20 cellular contexts compared by ENCODE assay signal in the genomic region with DNA sequence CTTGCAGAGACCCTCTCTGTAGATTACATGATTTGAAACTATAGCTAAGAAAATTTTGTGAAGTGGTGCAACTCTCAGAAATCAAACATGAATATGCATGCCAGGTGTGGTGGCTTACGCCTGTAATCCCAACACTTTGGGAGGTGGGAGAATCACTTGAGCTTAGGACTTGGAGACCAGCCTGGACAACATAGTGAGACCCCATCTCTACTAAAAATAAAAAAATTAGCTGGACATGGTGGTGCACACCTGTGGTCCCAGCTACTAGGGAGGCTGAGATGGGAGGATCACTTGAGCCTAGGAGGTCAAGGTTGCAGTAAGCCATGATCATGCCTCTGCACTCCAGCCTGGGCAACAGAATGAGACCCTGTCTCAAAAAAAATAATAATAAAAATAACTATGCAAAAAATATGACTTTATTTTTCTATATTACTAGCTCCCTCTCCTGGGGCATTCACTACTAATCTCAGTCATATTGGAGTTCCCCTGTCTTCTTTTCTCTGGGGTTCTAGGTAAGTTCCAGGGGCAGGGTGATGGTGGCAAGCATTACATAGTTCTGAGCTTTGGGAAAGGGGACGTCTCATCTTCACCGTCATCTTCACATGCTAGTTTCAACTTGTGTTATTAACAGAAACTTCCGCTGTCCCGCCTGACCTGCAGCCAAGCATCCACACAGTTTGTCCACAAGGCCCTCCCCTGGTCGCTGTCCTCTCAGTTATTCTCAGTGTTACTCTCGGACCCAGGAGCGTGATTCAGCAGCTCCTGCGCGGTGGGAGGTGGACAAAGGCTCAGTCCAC.
DNase-seq lines count a peak whose midpoint lies in the region; ATAC-seq and TF ChIP-seq lines count a peak whose summit lies in the region.
"Had no signal": no experiment of that assay in that cellular context is flagged by ENCODE, and none has a peak within 500 bp of the region (broad histone marks: within the 10 kb centered on the region; RNA-seq: fewer than 3 reads in every experiment).

No MANE protein-coding gene starts in this region.

- no peak overlapping the region for H2BK15ac ChIP-seq in IMR-90 (ENCODE audit: low read depth, low read length)

- peak overlapping the region; percentile 16 for H2AK5ac ChIP-seq in IMR-90 (ENCODE audit: low read depth, low read length)

- TF ChIP-seq RAD21 in IMR-90 (IDR thresholded peaks at IDR 0.05; ENCODE audit: low read length) = no peak

- no peak overlapping the region for H3K4me3 ChIP-seq in IMR-90 (ENCODE audit: insufficient read depth, low read depth, low read length)
- no peak overlapping the region for H3K4me3 ChIP-seq in testis
- H3K4me3 ChIP-seq: body of pancreas, dorsolateral prefrontal cortex, esophagus squamous epithelium, transverse colon had no signal

- no peak overlapping the region for H3K18ac ChIP-seq in IMR-90 (ENCODE audit: low read depth, low read length)

- no peak overlapping the region for H3K4me2 ChIP-seq in IMR-90 (ENCODE audit: low read depth, low read length)

- H3K36me3 ChIP-seq in IMR-90 (ENCODE audit: control insufficient read depth, insufficient read depth, low read length) (no peaks in the 10 kb centered on the region), testis (ENCODE audit: low read depth, missing control alignments) (no peaks in the 10 kb centered on the region)
- H3K36me3 ChIP-seq: esophagus squamous epithelium, transverse colon, WERI-Rb-1 had no signal

- H2AFZ ChIP-seq in IMR-90 (replicated peaks; ENCODE audit: low read length, poor library complexity) = no peak overlapping the region

- intact Hi-C loops in IMR-90 (cut with micrococcal nuclease) = no loop called here
- intact Hi-C loops in testis (cut with DNase I; ENCODE audit: low total_unique reads) = no loop called here

- H3K9me1 ChIP-seq in IMR-90 (ENCODE audit: insufficient read depth, low read length) = peaks cover 16% of the 10 kb centered on the region

- no peaks in the 10 kb centered on the region for H4K20me1 ChIP-seq in IMR-90 (ENCODE audit: insufficient read depth, low read length)

- ATAC-seq in GM18498 (IDR thresholded peaks at IDR 0.05; ENCODE audit: unreplicated experiment) (peak; percentile 38), GM19351 (IDR thresholded peaks at IDR 0.05; ENCODE audit: unreplicated experiment) (peak; percentile 59), HG02678 (IDR thresholded peaks at IDR 0.05; ENCODE audit: unreplicated experiment) (peak; percentile 40), IMR-90 (ENCODE audit: low read depth) (no peak)
- ATAC-seq: body of pancreas, Panc1, right cardiac atrium, T-cell had no signal

- no peak overlapping the region for H3K56ac ChIP-seq in IMR-90 (ENCODE audit: extremely low read depth, insufficient read depth, low read length)

- TF ChIP-seq POLR2A in IMR-90 (IDR thresholded peaks at IDR 0.05; ENCODE audit: low read depth, low read length) = no peak
- no peak for TF ChIP-seq POLR2A in testis (IDR thresholded peaks at IDR 0.05)

- CTCF ChIA-PET in IMR-90 (lab: Yijun Ruan, JAX) = interaction anchor here (0.6 kb wide), 1 partner anchor 11 kb away, joined by 5 read pairs; no protein-coding TSS in a partner anchor

- no peak overlapping the region for H2BK5ac ChIP-seq in IMR-90 (ENCODE audit: low read depth, low read length, poor library complexity, severe bottlenecking)

- dilution Hi-C loops in IMR-90 (cut with HindIII; ENCODE audit: low sequenced_read_pairs, unreplicated experiment) = no loop called here

- POLR2A ChIA-PET in IMR-90 (lab: Charles Lee; ENCODE audit: unreplicated experiment) = interaction anchor here (0.7 kb wide), 1 partner anchor 96 kb away, joined by 3 read pairs; no protein-coding TSS in a partner anchor

- H3K9me3 ChIP-seq in IMR-90 (ENCODE audit: control insufficient read depth, insufficient read depth, low read length) (no peaks in the 10 kb centered on the region), testis (no peaks in the 10 kb centered on the region)
- H3K9me3 ChIP-seq: body of pancreas, esophagus squamous epithelium, transverse colon had no signal

- no peak overlapping the region for H3K4ac ChIP-seq in IMR-90 (ENCODE audit: low read depth, low read length)

- no peak overlapping the region for H3K9ac ChIP-seq in IMR-90 (ENCODE audit: low read depth, low read length)

- TF ChIP-seq CTCF in IMR-90 (conservative IDR thresholded peaks at IDR 0.05; ENCODE audit: low read depth, low read length) (no peak), testis (IDR thresholded peaks at IDR 0.05) (no peak)

- 98% methylated on average over 6 of the region's 10 CpGs; no CpG with 5 or more reads in 1 of the 2 experiments for WGBS in IMR-90 (ENCODE audit: extremely low coverage in 2 of 2, insufficient read length in 1 of 2), 2 experiments
- 96% methylated on average over 10 of the region's 10 CpGs for WGBS in testis, 2 donors

- H2BK20ac ChIP-seq in IMR-90 (ENCODE audit: low read depth, low read length) = no peak overlapping the region

- H3K14ac ChIP-seq in IMR-90 (replicated peaks; ENCODE audit: low read depth, low read length) = no peak overlapping the region

- H2BK120ac ChIP-seq in IMR-90 (ENCODE audit: low read depth, low read length) = peak overlapping the region; percentile 24; the same call in 1 of the 2 replicates

- no peak overlapping the region for H2AK9ac ChIP-seq in IMR-90 (replicated peaks; ENCODE audit: low read depth, low read length, poor library complexity)

- no TSS peak for BruUV-seq in IMR-90 (replicated peaks; lab: Mats Ljungman, UMichigan)

- H4K8ac ChIP-seq in IMR-90 (ENCODE audit: low read depth in 2 of 2, low read length in 2 of 2) = no peak overlapping the region

- no peak for DNase-seq in IMR-90
- no peak for DNase-seq in stimulated activated CD4-positive, alpha-beta T cell treated with anti-CD3 and anti-CD28 coated beads, Interleukin-4, amount 100 ng/mL, for 1 hour
- DNase-seq in COLO829 (ENCODE audit: low spot score) = no peak
- no peak for DNase-seq in testis
- no peak for DNase-seq in NK-92 treated with Interleukin-12 subunit alpha and Interleukin-12 subunit beta, amount 100 ng/mL, for 24 hours (lab: John Stamatoyannopoulos, UW)
- DNase-seq: body of pancreas; COR-L47; dorsolateral prefrontal cortex; esophagus squamous epithelium; NCI-H748 treated with DMSO at 0.1 percent for 48 hours; nucleus accumbens; right cardiac atrium; stimulated activated CD4-positive, alpha-beta T cell treated with anti-CD3 and anti-CD28 coated beads, Interleukin-1b, Interleukin-23, amount 100 ng/mL, for 48 hours; T-cell; transverse colon; WERI-Rb-1 had no signal

- no peaks in the 10 kb centered on the region; a peak in 1 of 4 replicates for H3K79me1 ChIP-seq in IMR-90 (ENCODE audit: low read depth in 1 of 2, low read length in 2 of 2)

- H3K27me3 ChIP-seq in IMR-90 (ENCODE audit: control insufficient read depth, insufficient read depth, low read length) (no peaks in the 10 kb centered on the region), testis (no peaks in the 10 kb centered on the region)
- H3K27me3 ChIP-seq: body of pancreas, dorsolateral prefrontal cortex, esophagus squamous epithelium, transverse colon had no signal

- in situ Hi-C loops in IMR-90 (cut with MboI; ENCODE audit: low sequenced_read_pairs) = no loop called here

- no peak overlapping the region for H3K23ac ChIP-seq in IMR-90 (ENCODE audit: low read depth, low read length)

- H4K5ac ChIP-seq in IMR-90 (ENCODE audit: low read depth, low read length) = no peak overlapping the region

- H3K4me1 ChIP-seq in IMR-90 (ENCODE audit: control insufficient read depth, insufficient read depth, low read length) (peaks cover 17% of the 10 kb centered on the region), testis (no peaks in the 10 kb centered on the region)
- H3K4me1 ChIP-seq: body of pancreas had no signal

- no peak overlapping the region for H4K91ac ChIP-seq in IMR-90 (ENCODE audit: insufficient read depth, low read depth, low read length)

- H3K27ac ChIP-seq in IMR-90 (ENCODE audit: insufficient read depth, low read length) = no peak overlapping the region
- no peak overlapping the region for H3K27ac ChIP-seq in testis
- H3K27ac ChIP-seq: body of pancreas, dorsolateral prefrontal cortex, esophagus squamous epithelium, transverse colon, WERI-Rb-1 had no signal

TF ChIP-seq in IMR-90, 13 proteins besides CTCF, POLR2A, EP300 and RAD21:
- no peak for TF ChIP-seq MAZ (IDR thresholded peaks at IDR 0.05; ENCODE audit: borderline replicate concordance, low read depth, low read length)
- no peak for TF ChIP-seq RFX5 (IDR thresholded peaks at IDR 0.05; ENCODE audit: low read depth, low read length)
- TF ChIP-seq NFE2L2 (IDR thresholded peaks at IDR 0.05; ENCODE audit: low read depth, low read length) = no peak
- TF ChIP-seq CEBPB (IDR thresholded peaks at IDR 0.05; ENCODE audit: low read depth, low read length) = no peak
- TF ChIP-seq, protein P1, sequence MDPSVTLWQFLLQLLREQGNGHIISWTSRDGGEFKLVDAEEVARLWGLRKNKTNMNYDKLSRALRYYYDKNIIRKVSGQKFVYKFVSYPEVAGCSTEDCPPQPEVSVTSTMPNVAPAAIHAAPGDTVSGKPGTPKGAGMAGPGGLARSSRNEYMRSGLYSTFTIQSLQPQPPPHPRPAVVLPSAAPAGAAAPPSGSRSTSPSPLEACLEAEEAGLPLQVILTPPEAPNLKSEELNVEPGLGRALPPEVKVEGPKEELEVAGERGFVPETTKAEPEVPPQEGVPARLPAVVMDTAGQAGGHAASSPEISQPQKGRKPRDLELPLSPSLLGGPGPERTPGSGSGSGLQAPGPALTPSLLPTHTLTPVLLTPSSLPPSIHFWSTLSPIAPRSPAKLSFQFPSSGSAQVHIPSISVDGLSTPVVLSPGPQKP (IDR thresholded peaks at IDR 0.05; ENCODE audit: borderline replicate concordance, low read depth, low read length) = no peak
- TF ChIP-seq SMC3 (IDR thresholded peaks at IDR 0.05; ENCODE audit: low read depth, low read length) = no peak
- TF ChIP-seq RCOR1 (IDR thresholded peaks at IDR 0.05; ENCODE audit: insufficient replicate concordance, low read length) = no peak
- TF ChIP-seq FOS (IDR thresholded peaks at IDR 0.05; ENCODE audit: low read depth, low read length) = no peak
- TF ChIP-seq BHLHE40 (IDR thresholded peaks at IDR 0.05; ENCODE audit: low read depth, low read length) = no peak
- TF ChIP-seq MAFK (IDR thresholded peaks at IDR 0.05; ENCODE audit: low read depth, low read length) = no peak
- no peak for TF ChIP-seq MXI1 (IDR thresholded peaks at IDR 0.05; ENCODE audit: borderline replicate concordance, low read depth, low read length)
